1 cellular context compared by ENCODE assay signal in genomic region chr3:73637042-73637441, GRCh38.
TF ChIP-seq lines count a peak whose summit lies in the region.

No MANE protein-coding gene starts in this region.

TF ChIP-seq in WTC11, 78 proteins besides CTCF, POLR2A, EP300 and RAD21 (continued from another document):
- no peak for TF ChIP-seq ZNF425 (CRISPR knock-in tag; conservative IDR thresholded peaks at IDR 0.05)
- no peak for TF ChIP-seq GABPB1 (CRISPR knock-in tag; IDR thresholded peaks at IDR 0.05)
- TF ChIP-seq ZNF138 (CRISPR knock-in tag; conservative IDR thresholded peaks at IDR 0.05): no peak
- TF ChIP-seq FOXP4 (CRISPR knock-in tag; IDR thresholded peaks at IDR 0.05): no peak
TF ChIP-seq in WTC11: peak in this region for 0.
